1 cellular context compared by ENCODE assay signal in the genomic region with DNA sequence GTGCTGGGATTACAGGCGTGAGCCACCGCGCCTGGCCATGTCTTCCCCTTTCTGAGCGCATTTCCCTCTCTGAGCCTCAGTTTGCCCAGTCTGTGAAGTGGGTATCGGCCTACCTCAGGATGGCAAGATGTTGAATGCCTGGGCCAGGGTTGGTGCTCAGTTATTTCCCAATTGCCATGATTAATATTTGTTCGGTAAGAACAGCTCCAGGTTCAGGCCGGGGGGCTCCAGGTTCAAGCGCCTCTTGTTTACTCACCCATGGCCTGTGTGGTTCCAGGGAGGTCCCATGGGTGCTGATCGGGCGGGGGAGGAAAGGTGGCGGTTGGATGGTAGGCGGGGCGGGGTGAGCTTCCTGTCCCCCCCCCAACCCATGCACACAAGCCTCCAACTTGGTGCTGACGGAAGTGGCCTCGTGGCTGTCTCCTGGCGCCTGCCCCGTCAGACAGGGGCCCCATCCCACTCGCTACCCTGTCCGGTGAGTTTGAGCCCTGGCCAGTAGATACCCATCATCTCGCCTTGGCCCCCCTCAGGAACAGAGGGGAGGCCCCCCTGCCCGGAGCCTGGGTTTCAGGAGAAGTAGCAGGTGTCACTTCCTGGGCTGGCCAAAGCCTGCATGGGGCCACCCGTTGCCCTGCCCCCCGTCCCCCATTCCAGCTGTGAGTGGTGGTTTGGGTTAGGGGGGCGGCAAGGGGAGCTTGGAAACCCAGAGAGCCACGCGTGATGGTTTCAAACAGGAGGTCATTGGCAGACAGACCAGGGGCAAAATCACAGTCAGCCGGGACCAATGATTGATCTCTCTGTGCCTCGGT.
TF ChIP-seq lines count a peak whose summit lies in the region.

A gene with protein sequence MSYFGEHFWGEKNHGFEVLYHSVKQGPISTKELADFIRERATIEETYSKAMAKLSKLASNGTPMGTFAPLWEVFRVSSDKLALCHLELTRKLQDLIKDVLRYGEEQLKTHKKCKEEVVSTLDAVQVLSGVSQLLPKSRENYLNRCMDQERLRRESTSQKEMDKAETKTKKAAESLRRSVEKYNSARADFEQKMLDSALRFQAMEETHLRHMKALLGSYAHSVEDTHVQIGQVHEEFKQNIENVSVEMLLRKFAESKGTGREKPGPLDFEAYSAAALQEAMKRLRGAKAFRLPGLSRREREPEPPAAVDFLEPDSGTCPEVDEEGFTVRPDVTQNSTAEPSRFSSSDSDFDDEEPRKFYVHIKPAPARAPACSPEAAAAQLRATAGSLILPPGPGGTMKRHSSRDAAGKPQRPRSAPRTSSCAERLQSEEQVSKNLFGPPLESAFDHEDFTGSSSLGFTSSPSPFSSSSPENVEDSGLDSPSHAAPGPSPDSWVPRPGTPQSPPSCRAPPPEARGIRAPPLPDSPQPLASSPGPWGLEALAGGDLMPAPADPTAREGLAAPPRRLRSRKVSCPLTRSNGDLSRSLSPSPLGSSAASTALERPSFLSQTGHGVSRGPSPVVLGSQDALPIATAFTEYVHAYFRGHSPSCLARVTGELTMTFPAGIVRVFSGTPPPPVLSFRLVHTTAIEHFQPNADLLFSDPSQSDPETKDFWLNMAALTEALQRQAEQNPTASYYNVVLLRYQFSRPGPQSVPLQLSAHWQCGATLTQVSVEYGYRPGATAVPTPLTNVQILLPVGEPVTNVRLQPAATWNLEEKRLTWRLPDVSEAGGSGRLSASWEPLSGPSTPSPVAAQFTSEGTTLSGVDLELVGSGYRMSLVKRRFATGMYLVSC (plus strand): TSS at position 375 of the 809 bp plus-strand sequence. CDS start 3,688 bp downstream, outside the sequence.

TF ChIP-seq in HepG2, 621 proteins besides CTCF, POLR2A, EP300 and RAD21 (continued from another document and continues in another):
- TF ChIP-seq, protein P1, sequence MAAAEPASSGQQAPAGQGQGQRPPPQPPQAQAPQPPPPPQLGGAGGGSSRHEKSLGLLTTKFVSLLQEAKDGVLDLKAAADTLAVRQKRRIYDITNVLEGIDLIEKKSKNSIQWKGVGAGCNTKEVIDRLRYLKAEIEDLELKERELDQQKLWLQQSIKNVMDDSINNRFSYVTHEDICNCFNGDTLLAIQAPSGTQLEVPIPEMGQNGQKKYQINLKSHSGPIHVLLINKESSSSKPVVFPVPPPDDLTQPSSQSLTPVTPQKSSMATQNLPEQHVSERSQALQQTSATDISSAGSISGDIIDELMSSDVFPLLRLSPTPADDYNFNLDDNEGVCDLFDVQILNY (CRISPR knock-in tag; conservative IDR thresholded peaks at IDR 0.05), result no peak
- TF ChIP-seq HNRNPK (IDR thresholded peaks at IDR 0.05; ENCODE audit: low read depth, low read length, poor library complexity, severe bottlenecking), result no peak
- no peak for TF ChIP-seq ZNF672 (CRISPR knock-in tag; IDR thresholded peaks at IDR 0.05)
- TF ChIP-seq ZNF777 (CRISPR knock-in tag; IDR thresholded peaks at IDR 0.05), result no peak
- TF ChIP-seq MYC (CRISPR knock-in tag; IDR thresholded peaks at IDR 0.05; ENCODE audit: borderline replicate concordance), result peak; percentile 16; the same call in 1 of the 2 replicates
- TF ChIP-seq ZFY (CRISPR knock-in tag; IDR thresholded peaks at IDR 0.05), result no peak
- TF ChIP-seq, protein P2, sequence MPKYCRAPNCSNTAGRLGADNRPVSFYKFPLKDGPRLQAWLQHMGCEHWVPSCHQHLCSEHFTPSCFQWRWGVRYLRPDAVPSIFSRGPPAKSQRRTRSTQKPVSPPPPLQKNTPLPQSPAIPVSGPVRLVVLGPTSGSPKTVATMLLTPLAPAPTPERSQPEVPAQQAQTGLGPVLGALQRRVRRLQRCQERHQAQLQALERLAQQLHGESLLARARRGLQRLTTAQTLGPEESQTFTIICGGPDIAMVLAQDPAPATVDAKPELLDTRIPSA (CRISPR knock-in tag; IDR thresholded peaks at IDR 0.05; ENCODE audit: borderline replicate concordance), result no peak
- TF ChIP-seq, protein P3, sequence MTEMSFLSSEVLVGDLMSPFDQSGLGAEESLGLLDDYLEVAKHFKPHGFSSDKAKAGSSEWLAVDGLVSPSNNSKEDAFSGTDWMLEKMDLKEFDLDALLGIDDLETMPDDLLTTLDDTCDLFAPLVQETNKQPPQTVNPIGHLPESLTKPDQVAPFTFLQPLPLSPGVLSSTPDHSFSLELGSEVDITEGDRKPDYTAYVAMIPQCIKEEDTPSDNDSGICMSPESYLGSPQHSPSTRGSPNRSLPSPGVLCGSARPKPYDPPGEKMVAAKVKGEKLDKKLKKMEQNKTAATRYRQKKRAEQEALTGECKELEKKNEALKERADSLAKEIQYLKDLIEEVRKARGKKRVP (CRISPR knock-in tag; IDR thresholded peaks at IDR 0.05), result no peak
- no peak for TF ChIP-seq ZFP37 (CRISPR knock-in tag; IDR thresholded peaks at IDR 0.05; ENCODE audit: borderline replicate concordance)
- TF ChIP-seq, protein P4, sequence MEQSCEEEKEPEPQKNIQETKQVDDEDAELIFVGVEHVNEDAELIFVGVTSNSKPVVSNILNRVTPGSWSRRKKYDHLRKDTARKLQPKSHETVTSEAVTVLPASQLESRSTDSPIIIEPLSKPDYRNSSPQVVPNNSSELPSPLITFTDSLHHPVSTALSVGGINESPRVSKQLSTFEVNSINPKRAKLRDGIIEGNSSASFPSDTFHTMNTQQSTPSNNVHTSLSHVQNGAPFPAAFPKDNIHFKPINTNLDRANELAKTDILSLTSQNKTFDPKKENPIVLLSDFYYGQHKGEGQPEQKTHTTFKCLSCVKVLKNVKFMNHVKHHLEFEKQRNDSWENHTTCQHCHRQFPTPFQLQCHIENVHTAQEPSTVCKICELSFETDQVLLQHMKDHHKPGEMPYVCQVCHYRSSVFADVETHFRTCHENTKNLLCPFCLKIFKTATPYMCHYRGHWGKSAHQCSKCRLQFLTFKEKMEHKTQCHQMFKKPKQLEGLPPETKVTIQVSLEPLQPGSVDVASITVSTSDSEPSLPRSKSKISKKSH (CRISPR knock-in tag; IDR thresholded peaks at IDR 0.05; ENCODE audit: borderline replicate concordance), result no peak
- TF ChIP-seq DMAP1 (CRISPR knock-in tag; IDR thresholded peaks at IDR 0.05), result peak; percentile 49; the same call in 1 of the 2 replicates
- TF ChIP-seq GTF3A (CRISPR knock-in tag; conservative IDR thresholded peaks at IDR 0.05), result no peak
- TF ChIP-seq MED13 (CRISPR knock-in tag; IDR thresholded peaks at IDR 0.05), result no peak
- no peak for TF ChIP-seq ZNF3 (CRISPR knock-in tag; IDR thresholded peaks at IDR 0.05)
- TF ChIP-seq ZNF556 (CRISPR knock-in tag; IDR thresholded peaks at IDR 0.05; ENCODE audit: borderline replicate concordance), result no peak
- TF ChIP-seq, protein P5, sequence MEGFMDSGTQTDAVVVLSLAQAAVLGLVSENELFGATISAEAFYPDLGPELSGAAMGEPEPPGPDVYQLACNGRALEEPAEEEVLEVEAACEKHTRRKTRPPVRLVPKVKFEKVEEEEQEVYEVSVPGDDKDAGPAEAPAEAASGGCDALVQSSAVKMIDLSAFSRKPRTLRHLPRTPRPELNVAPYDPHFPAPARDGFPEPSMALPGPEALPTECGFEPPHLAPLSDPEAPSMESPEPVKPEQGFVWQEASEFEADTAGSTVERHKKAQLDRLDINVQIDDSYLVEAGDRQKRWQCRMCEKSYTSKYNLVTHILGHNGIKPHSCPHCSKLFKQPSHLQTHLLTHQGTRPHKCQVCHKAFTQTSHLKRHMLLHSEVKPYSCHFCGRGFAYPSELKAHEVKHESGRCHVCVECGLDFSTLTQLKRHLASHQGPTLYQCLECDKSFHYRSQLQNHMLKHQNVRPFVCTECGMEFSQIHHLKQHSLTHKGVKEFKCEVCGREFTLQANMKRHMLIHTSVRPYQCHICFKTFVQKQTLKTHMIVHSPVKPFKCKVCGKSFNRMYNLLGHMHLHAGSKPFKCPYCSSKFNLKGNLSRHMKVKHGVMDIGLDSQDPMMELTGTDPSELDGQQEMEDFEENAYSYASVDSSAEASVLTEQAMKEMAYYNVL (CRISPR knock-in tag; IDR thresholded peaks at IDR 0.05; ENCODE audit: borderline replicate concordance), result no peak
- TF ChIP-seq EED (CRISPR knock-in tag; IDR thresholded peaks at IDR 0.05), result no peak
- TF ChIP-seq TCF12 (IDR thresholded peaks at IDR 0.05), result no peak
- TF ChIP-seq TCF12 (CRISPR knock-in tag; IDR thresholded peaks at IDR 0.05), result no peak
- no peak for TF ChIP-seq SMC3 (IDR thresholded peaks at IDR 0.05; ENCODE audit: low read length)
- TF ChIP-seq CBX1 (IDR thresholded peaks at IDR 0.05; ENCODE audit: low read depth), result no peak
- TF ChIP-seq CC2D1A (CRISPR knock-in tag; IDR thresholded peaks at IDR 0.05), result no peak
- peak; percentile 29; the same call in 1 of the 2 replicates for TF ChIP-seq ETV5 (CRISPR knock-in tag; IDR thresholded peaks at IDR 0.05; ENCODE audit: borderline replicate concordance)
- no peak for TF ChIP-seq ZNF761 (CRISPR knock-in tag; conservative IDR thresholded peaks at IDR 0.05)
- no peak for TF ChIP-seq ZNF879 (CRISPR knock-in tag; IDR thresholded peaks at IDR 0.05)
- TF ChIP-seq ZNF549 (CRISPR knock-in tag; IDR thresholded peaks at IDR 0.05), result no peak
- TF ChIP-seq, protein P6, sequence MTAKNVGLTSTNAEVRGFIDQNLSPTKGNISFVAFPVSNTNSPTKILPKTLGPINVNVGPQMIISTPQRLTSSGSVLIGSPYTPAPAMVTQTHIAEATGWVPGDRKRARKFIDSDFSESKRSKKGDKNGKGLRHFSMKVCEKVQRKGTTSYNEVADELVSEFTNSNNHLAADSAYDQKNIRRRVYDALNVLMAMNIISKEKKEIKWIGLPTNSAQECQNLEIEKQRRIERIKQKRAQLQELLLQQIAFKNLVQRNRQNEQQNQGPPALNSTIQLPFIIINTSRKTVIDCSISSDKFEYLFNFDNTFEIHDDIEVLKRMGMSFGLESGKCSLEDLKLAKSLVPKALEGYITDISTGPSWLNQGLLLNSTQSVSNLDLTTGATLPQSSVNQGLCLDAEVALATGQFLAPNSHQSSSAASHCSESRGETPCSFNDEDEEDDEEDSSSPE (CRISPR knock-in tag; IDR thresholded peaks at IDR 0.05), result no peak
- TF ChIP-seq SPEN (CRISPR knock-in tag; IDR thresholded peaks at IDR 0.05; ENCODE audit: low read depth), result 0 out of 2 replicates have a peak, but pooled peaks have one; percentile 28
- TF ChIP-seq BHLHE40 (IDR thresholded peaks at IDR 0.05; ENCODE audit: low read length), result no peak
- TF ChIP-seq, protein P7, sequence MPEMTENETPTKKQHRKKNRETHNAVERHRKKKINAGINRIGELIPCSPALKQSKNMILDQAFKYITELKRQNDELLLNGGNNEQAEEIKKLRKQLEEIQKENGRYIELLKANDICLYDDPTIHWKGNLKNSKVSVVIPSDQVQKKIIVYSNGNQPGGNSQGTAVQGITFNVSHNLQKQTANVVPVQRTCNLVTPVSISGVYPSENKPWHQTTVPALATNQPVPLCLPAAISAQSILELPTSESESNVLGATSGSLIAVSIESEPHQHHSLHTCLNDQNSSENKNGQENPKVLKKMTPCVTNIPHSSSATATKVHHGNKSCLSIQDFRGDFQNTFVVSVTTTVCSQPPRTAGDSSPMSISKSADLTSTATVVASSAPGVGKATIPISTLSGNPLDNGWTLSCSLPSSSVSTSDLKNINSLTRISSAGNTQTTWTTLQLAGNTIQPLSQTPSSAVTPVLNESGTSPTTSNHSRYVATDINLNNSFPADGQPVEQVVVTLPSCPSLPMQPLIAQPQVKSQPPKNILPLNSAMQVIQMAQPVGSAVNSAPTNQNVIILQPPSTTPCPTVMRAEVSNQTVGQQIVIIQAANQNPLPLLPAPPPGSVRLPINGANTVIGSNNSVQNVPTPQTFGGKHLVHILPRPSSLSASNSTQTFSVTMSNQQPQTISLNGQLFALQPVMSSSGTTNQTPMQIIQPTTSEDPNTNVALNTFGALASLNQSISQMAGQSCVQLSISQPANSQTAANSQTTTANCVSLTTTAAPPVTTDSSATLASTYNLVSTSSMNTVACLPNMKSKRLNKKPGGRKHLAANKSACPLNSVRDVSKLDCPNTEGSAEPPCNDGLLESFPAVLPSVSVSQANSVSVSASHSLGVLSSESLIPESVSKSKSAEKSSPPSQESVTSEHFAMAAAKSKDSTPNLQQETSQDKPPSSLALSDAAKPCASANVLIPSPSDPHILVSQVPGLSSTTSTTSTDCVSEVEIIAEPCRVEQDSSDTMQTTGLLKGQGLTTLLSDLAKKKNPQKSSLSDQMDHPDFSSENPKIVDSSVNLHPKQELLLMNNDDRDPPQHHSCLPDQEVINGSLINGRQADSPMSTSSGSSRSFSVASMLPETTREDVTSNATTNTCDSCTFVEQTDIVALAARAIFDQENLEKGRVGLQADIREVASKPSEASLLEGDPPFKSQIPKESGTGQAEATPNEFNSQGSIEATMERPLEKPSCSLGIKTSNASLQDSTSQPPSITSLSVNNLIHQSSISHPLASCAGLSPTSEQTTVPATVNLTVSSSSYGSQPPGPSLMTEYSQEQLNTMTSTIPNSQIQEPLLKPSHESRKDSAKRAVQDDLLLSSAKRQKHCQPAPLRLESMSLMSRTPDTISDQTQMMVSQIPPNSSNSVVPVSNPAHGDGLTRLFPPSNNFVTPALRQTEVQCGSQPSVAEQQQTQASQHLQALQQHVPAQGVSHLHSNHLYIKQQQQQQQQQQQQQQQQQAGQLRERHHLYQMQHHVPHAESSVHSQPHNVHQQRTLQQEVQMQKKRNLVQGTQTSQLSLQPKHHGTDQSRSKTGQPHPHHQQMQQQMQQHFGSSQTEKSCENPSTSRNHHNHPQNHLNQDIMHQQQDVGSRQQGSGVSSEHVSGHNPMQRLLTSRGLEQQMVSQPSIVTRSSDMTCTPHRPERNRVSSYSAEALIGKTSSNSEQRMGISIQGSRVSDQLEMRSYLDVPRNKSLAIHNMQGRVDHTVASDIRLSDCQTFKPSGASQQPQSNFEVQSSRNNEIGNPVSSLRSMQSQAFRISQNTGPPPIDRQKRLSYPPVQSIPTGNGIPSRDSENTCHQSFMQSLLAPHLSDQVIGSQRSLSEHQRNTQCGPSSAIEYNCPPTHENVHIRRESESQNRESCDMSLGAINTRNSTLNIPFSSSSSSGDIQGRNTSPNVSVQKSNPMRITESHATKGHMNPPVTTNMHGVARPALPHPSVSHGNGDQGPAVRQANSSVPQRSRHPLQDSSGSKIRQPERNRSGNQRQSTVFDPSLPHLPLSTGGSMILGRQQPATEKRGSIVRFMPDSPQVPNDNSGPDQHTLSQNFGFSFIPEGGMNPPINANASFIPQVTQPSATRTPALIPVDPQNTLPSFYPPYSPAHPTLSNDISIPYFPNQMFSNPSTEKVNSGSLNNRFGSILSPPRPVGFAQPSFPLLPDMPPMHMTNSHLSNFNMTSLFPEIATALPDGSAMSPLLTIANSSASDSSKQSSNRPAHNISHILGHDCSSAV (CRISPR knock-in tag; IDR thresholded peaks at IDR 0.05; ENCODE audit: borderline replicate concordance), result no peak
- TF ChIP-seq SNRNP70 (IDR thresholded peaks at IDR 0.05; ENCODE audit: low read depth, low read length), result no peak
- TF ChIP-seq, protein P8, sequence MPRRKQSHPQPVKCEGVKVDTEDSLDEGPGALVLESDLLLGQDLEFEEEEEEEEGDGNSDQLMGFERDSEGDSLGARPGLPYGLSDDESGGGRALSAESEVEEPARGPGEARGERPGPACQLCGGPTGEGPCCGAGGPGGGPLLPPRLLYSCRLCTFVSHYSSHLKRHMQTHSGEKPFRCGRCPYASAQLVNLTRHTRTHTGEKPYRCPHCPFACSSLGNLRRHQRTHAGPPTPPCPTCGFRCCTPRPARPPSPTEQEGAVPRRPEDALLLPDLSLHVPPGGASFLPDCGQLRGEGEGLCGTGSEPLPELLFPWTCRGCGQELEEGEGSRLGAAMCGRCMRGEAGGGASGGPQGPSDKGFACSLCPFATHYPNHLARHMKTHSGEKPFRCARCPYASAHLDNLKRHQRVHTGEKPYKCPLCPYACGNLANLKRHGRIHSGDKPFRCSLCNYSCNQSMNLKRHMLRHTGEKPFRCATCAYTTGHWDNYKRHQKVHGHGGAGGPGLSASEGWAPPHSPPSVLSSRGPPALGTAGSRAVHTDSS (CRISPR knock-in tag; conservative IDR thresholded peaks at IDR 0.05), result no peak
- no peak for TF ChIP-seq SAFB2 (CRISPR knock-in tag; IDR thresholded peaks at IDR 0.05; ENCODE audit: borderline replicate concordance, low read depth)
- no peak for TF ChIP-seq ZC3H4 (CRISPR knock-in tag; IDR thresholded peaks at IDR 0.05; ENCODE audit: borderline replicate concordance)
- no peak for TF ChIP-seq ZNF251 (CRISPR knock-in tag; IDR thresholded peaks at IDR 0.05)
- no peak for TF ChIP-seq ZNF350 (CRISPR knock-in tag; IDR thresholded peaks at IDR 0.05; ENCODE audit: borderline replicate concordance, low read depth)
- TF ChIP-seq ZBTB42 (CRISPR knock-in tag; IDR thresholded peaks at IDR 0.05), result no peak
- no peak for TF ChIP-seq ZNF432 (CRISPR knock-in tag; IDR thresholded peaks at IDR 0.05; ENCODE audit: borderline replicate concordance)
